Comparison of ENCODE assay signal across 38 cellular contexts in genomic region chr5:61896811-61897210, GRCh38.
"Had no signal": no experiment of that assay in that cellular context is flagged by ENCODE, and none has a peak within 500 bp of the region (broad histone marks: within the 10 kb centered on the region; RNA-seq: fewer than 3 reads in every experiment).

No MANE protein-coding gene starts in this region.

- H3K36me3 Mint-ChIP-seq: activated naive CD4-positive, alpha-beta T cell treated with anti-CD3 and anti-CD28 coated beads, Interleukin-2, amount 10 ng/mL, durations not matched to agents 7 days and 5 days; activated naive CD4-positive, alpha-beta T cell treated with anti-CD3 and anti-CD28 coated beads, Interleukin-2, amount 50 U/mL, for 24 hours; activated naive CD4-positive, alpha-beta T cell treated with anti-CD3 and anti-CD28 coated beads, Interleukin-2, amount 50 U/mL, for 72 hours; activated naive CD8-positive, alpha-beta T cell; activated naive CD8-positive, alpha-beta T cell treated with anti-CD3 and anti-CD28 coated beads for 36 hours; activated naive CD8-positive, alpha-beta T cell treated with anti-CD3 and anti-CD28 coated beads, Interleukin-2, amount 10 ng/mL, durations not matched to agents 7 days and 5 days; brain had no signal

- H3K27ac ChIP-seq: adrenal gland, ascending aorta, body of pancreas, brain microvascular endothelial cell, breast epithelium, cardiac muscle cell had no signal

- H3K4me3 ChIP-seq: adrenal gland, ascending aorta, body of pancreas, breast epithelium, cardiac muscle cell had no signal

- DNase-seq: activated effector memory CD4-positive, alpha-beta T cell treated with anti-CD3 and anti-CD28 coated beads, Interleukin-2, amount 50 U/mL, for 16 hours; activated effector memory CD4-positive, alpha-beta T cell treated with Interleukin-2 at 50 U/mL for 16 hours; activated gamma-delta T cell; activated gamma-delta T cell treated with Interleukin-2 at 50 U/mL for 16 hours; activated naive CD4-positive, alpha-beta T cell; activated naive CD4-positive, alpha-beta T cell treated with anti-CD3 and anti-CD28 coated beads for 36 hours; activated naive CD4-positive, alpha-beta T cell treated with anti-CD3 and anti-CD28 coated beads, Interleukin-2, amount 10 ng/mL, durations not matched to agents 7 days and 5 days; activated naive CD4-positive, alpha-beta T cell treated with anti-CD3 and anti-CD28 coated beads, Interleukin-2, amount 50 U/mL, for 16 hours; activated naive CD4-positive, alpha-beta T cell treated with Interleukin-2 at 50 U/mL for 16 hours; activated naive CD8-positive, alpha-beta T cell treated with anti-CD3 and anti-CD28 coated beads for 36 hours; activated naive CD8-positive, alpha-beta T cell treated with anti-CD3 and anti-CD28 coated beads, Interleukin-2, amount 10 ng/mL, durations not matched to agents 7 days and 5 days; activated naive CD8-positive, alpha-beta T cell treated with anti-CD3 and anti-CD28 coated beads, Interleukin-2, amount 50 U/mL, for 24 hours; activated T-cell treated with anti-CD3 and anti-CD28 coated beads, Interleukin-2, amount 50 U/mL, for 1 hour; activated T-cell treated with anti-CD3 and anti-CD28 coated beads, Interleukin-2, amount 50 U/mL, for 24 hours; activated T-cell treated with anti-CD3 and anti-CD28 coated beads, Interleukin-2, amount 50 U/mL, for 4 hours; activated T-cell treated with anti-CD3 and anti-CD28 coated beads, Interleukin-2, amount 50 U/mL, for 48 hours; activated T-cell treated with anti-CD3 and anti-CD28 coated beads, Interleukin-2, amount 50 U/mL, for 72 hours; adrenal gland; amniotic stem cell; amygdala; anterior cingulate cortex; aorta; body of pancreas; brain microvascular endothelial cell; caudate nucleus; central memory CD4-positive, alpha-beta T cell; cerebellar nuclear complex had no signal

- H3K27me3 ChIP-seq: adrenal gland, ascending aorta, body of pancreas, brain microvascular endothelial cell, breast epithelium, cardiac muscle cell had no signal

- H3K4me1 Mint-ChIP-seq: activated naive CD4-positive, alpha-beta T cell treated with anti-CD3 and anti-CD28 coated beads, Interleukin-2, amount 10 ng/mL, durations not matched to agents 7 days and 5 days; activated naive CD4-positive, alpha-beta T cell treated with anti-CD3 and anti-CD28 coated beads, Interleukin-2, amount 50 U/mL, for 24 hours; activated naive CD8-positive, alpha-beta T cell treated with anti-CD3 and anti-CD28 coated beads for 36 hours; activated naive CD8-positive, alpha-beta T cell treated with anti-CD3 and anti-CD28 coated beads, Interleukin-2, amount 10 ng/mL, durations not matched to agents 7 days and 5 days; activated naive CD8-positive, alpha-beta T cell treated with anti-CD3 and anti-CD28 coated beads, Interleukin-2, amount 50 U/mL, for 24 hours; activated T-helper 17 cell treated with anti-CD3 and anti-CD28 coated beads, Interleukin-2, amount 50 U/mL, for 72 hours; brain; central memory CD8-positive, alpha-beta T cell had no signal

- ATAC-seq: activated naive CD4-positive, alpha-beta T cell treated with anti-CD3 and anti-CD28 coated beads, Interleukin-2, amount 50 U/mL, for 72 hours; activated naive CD8-positive, alpha-beta T cell treated with anti-CD3 and anti-CD28 coated beads, Interleukin-2, amount 50 U/mL, for 24 hours; activated T-cell treated with anti-CD3 and anti-CD28 coated beads, Interleukin-2, amount 50 U/mL, for 4 hours; activated T-cell treated with anti-CD3 and anti-CD28 coated beads, Interleukin-2, amount 50 U/mL, for 72 hours; activated T-helper 17 cell treated with anti-CD3 and anti-CD28 coated beads, Interleukin-2, amount 50 U/mL, for 72 hours; body of pancreas had no signal

- H3K9me3 ChIP-seq: ascending aorta, body of pancreas had no signal

- H3K4me1 ChIP-seq: adrenal gland, ascending aorta, body of pancreas, breast epithelium had no signal

- H3K27ac Mint-ChIP-seq: activated naive CD4-positive, alpha-beta T cell treated with anti-CD3 and anti-CD28 coated beads for 36 hours; activated naive CD4-positive, alpha-beta T cell treated with anti-CD3 and anti-CD28 coated beads, Interleukin-2, amount 10 ng/mL, durations not matched to agents 7 days and 5 days; activated naive CD4-positive, alpha-beta T cell treated with anti-CD3 and anti-CD28 coated beads, Interleukin-2, amount 50 U/mL, for 24 hours; activated naive CD4-positive, alpha-beta T cell treated with anti-CD3 and anti-CD28 coated beads, Interleukin-2, amount 50 U/mL, for 72 hours; activated naive CD8-positive, alpha-beta T cell; activated naive CD8-positive, alpha-beta T cell treated with anti-CD3 and anti-CD28 coated beads for 36 hours; activated naive CD8-positive, alpha-beta T cell treated with anti-CD3 and anti-CD28 coated beads, Interleukin-2, amount 10 ng/mL, durations not matched to agents 7 days and 5 days; activated naive CD8-positive, alpha-beta T cell treated with anti-CD3 and anti-CD28 coated beads, Interleukin-2, amount 50 U/mL, for 24 hours; activated T-cell treated with anti-CD3 and anti-CD28 coated beads, Interleukin-2, amount 50 U/mL, for 24 hours; activated T-cell treated with anti-CD3 and anti-CD28 coated beads, Interleukin-2, amount 50 U/mL, for 72 hours; activated T-helper 1 cell treated with anti-CD3 and anti-CD28 coated beads, Interleukin-12 subunit alpha, Interleukin-12 subunit beta, Interleukin-2, Interleukin-4 antibody, amounts not matched to agents 30 ng/mL and 10 ng/mL and 1 ng/mL, durations not matched to agents 14 hours and 24 hours and 36 hours; activated T-helper 17 cell treated with anti-CD3 and anti-CD28 coated beads, Interleukin-2, amount 50 U/mL, for 72 hours; activated T-helper 2 cell treated with anti-CD3 and anti-CD28 coated beads, Interferon-gamma antibody, Interleukin-2, Interleukin-4, amounts not matched to agents 10 μg/mL and 5 μg/mL and 100 μg/mL, durations not matched to agents 14 hours and 24 hours and 36 hours; brain had no signal

- H3K9me3 Mint-ChIP-seq: activated T-cell treated with anti-CD3 and anti-CD28 coated beads, Interleukin-2, amount 50 U/mL, for 72 hours had no signal

- H3K27me3 Mint-ChIP-seq: activated naive CD4-positive, alpha-beta T cell treated with anti-CD3 and anti-CD28 coated beads, Interleukin-2, amount 10 ng/mL, durations not matched to agents 7 days and 5 days; activated naive CD8-positive, alpha-beta T cell; activated naive CD8-positive, alpha-beta T cell treated with anti-CD3 and anti-CD28 coated beads for 36 hours; activated naive CD8-positive, alpha-beta T cell treated with anti-CD3 and anti-CD28 coated beads, Interleukin-2, amount 10 ng/mL, durations not matched to agents 7 days and 5 days; activated naive CD8-positive, alpha-beta T cell treated with anti-CD3 and anti-CD28 coated beads, Interleukin-2, amount 50 U/mL, for 24 hours; activated T-cell treated with anti-CD3 and anti-CD28 coated beads, Interleukin-2, amount 50 U/mL, for 24 hours; activated T-helper 17 cell treated with anti-CD3 and anti-CD28 coated beads, Interleukin-2, amount 50 U/mL, for 72 hours; central memory CD8-positive, alpha-beta T cell had no signal

- H3K36me3 ChIP-seq: adrenal gland, ascending aorta, brain microvascular endothelial cell, breast epithelium, cardiac muscle cell had no signal

- H3K4me3 Mint-ChIP-seq: activated naive CD4-positive, alpha-beta T cell treated with anti-CD3 and anti-CD28 coated beads for 36 hours; activated naive CD4-positive, alpha-beta T cell treated with anti-CD3 and anti-CD28 coated beads, Interleukin-2, amount 10 ng/mL, durations not matched to agents 7 days and 5 days; activated naive CD4-positive, alpha-beta T cell treated with anti-CD3 and anti-CD28 coated beads, Interleukin-2, amount 50 U/mL, for 24 hours; activated naive CD8-positive, alpha-beta T cell; activated naive CD8-positive, alpha-beta T cell treated with anti-CD3 and anti-CD28 coated beads for 36 hours; activated naive CD8-positive, alpha-beta T cell treated with anti-CD3 and anti-CD28 coated beads, Interleukin-2, amount 10 ng/mL, durations not matched to agents 7 days and 5 days; activated naive CD8-positive, alpha-beta T cell treated with anti-CD3 and anti-CD28 coated beads, Interleukin-2, amount 50 U/mL, for 24 hours; activated T-cell treated with anti-CD3 and anti-CD28 coated beads, Interleukin-2, amount 50 U/mL, for 24 hours; activated T-cell treated with anti-CD3 and anti-CD28 coated beads, Interleukin-2, amount 50 U/mL, for 4 hours; activated T-cell treated with anti-CD3 and anti-CD28 coated beads, Interleukin-2, amount 50 U/mL, for 72 hours; activated T-helper 1 cell treated with anti-CD3 and anti-CD28 coated beads, Interleukin-12 subunit alpha, Interleukin-12 subunit beta, Interleukin-2, Interleukin-4 antibody, amounts not matched to agents 30 ng/mL and 10 ng/mL and 1 ng/mL, durations not matched to agents 14 hours and 24 hours and 36 hours; activated T-helper 17 cell treated with anti-CD3 and anti-CD28 coated beads, Interleukin-2, amount 50 U/mL, for 72 hours; brain; central memory CD8-positive, alpha-beta T cell had no signal
